ENCODE assay signal across 8 cellular contexts in the genomic region with DNA sequence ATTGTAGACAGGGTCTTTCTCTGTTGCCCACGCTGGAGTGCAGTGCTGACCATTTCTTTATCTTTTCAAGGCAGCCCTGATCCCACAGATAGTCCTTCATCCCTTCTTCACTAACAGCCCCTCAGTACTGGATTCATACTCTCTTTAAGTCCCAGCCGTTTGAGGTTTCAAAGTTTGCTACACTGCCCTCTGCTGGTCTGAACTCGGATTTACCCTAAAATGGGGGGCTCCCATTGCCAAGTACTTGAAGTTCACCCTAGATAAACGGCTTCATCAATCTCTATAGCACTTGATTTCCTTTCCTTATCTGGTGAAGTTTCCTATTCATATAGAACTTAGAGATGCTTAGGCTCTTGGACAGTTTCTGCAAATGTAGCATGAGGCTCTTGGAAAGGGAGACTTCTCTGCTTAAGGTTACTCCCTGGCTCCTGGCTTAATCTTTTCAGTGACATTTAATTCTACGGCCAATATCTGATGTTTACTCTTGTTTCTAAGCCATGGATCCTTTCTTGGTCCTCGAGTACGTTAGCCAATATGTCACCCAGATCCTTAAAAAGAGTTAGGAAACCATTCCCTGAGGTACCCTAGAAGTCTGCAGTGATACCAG. TPM values are rescaled to one million over a fixed set of nuclear protein-coding genes. Genes with fewer than 3 reads are reported as not detected.
A peak's percentile ranks its signal among the peaks of the same experiment; 100 is the strongest.
DNase-seq lines count a peak whose midpoint lies in the region; ATAC-seq and TF ChIP-seq lines count a peak whose summit lies in the region.

No MANE protein-coding gene starts in this region.

- no peak overlapping the region for H3K27ac ChIP-seq in MM.1S (ENCODE audit: low read length)
- no peak overlapping the region for H3K27ac ChIP-seq in SU-DHL-6 (ENCODE audit: low read depth, low read length)

- DNase-seq in BJ (ENCODE audit: low read depth) (no peak), MM.1S (peak; percentile 64), iPS-NIHi11 (ENCODE audit: low spot score) (peak; percentile 81)
- peak; percentile 54 for DNase-seq in activated naive CD8-positive, alpha-beta T cell treated with anti-CD3 and anti-CD28 coated beads, Interleukin-2, amount 10 ng/mL, durations not matched to agents 7 days and 5 days
- peak; percentile 64 to 71 for DNase-seq in stimulated activated CD4-positive, alpha-beta T cell treated with anti-CD3 and anti-CD28 coated beads, Interleukin-2, amount 100 ng/mL, for 24 hours

- H3K9me3 ChIP-seq in MM.1S (replicated peaks; ENCODE audit: insufficient read depth, low read length) (no peaks in the 10 kb centered on the region), SU-DHL-6 (ENCODE audit: insufficient read depth, low read length) (no peaks in the 10 kb centered on the region)

- H4K20me1 ChIP-seq in MM.1S (ENCODE audit: insufficient read depth, low read length) = no peaks in the 10 kb centered on the region
- H4K20me1 ChIP-seq in SU-DHL-6 (ENCODE audit: low read depth, low read length) = no peaks in the 10 kb centered on the region

- no peaks in the 10 kb centered on the region for H3K9me2 ChIP-seq in MM.1S (replicated peaks; ENCODE audit: insufficient read depth, low read length)
- H3K9me2 ChIP-seq in SU-DHL-6 (replicated peaks; ENCODE audit: insufficient read depth, low read length) = no peaks in the 10 kb centered on the region

- H3K36me3 Mint-ChIP-seq in activated naive CD8-positive, alpha-beta T cell treated with anti-CD3 and anti-CD28 coated beads, Interleukin-2, amount 10 ng/mL, durations not matched to agents 7 days and 5 days = no peaks in the 10 kb centered on the region

- H3K4me3 ChIP-seq in BJ (ENCODE audit: low read depth, low read length) (no peak overlapping the region), MM.1S (ENCODE audit: low read length) (no peak overlapping the region), SU-DHL-6 (ENCODE audit: insufficient read depth, low read length, poor library complexity, severe bottlenecking) (no peak overlapping the region)

- no peaks in the 10 kb centered on the region for H3K79me2 ChIP-seq in MM.1S (ENCODE audit: low read length)
- H3K79me2 ChIP-seq in SU-DHL-6 (ENCODE audit: insufficient read depth, low read length) = no peaks in the 10 kb centered on the region

- peak; percentile 66 for ATAC-seq in GM19324 (IDR thresholded peaks at IDR 0.05; ENCODE audit: low FRiP score, unreplicated experiment)
- ATAC-seq in activated naive CD8-positive, alpha-beta T cell treated with anti-CD3 and anti-CD28 coated beads, Interleukin-2, amount 10 ng/mL, durations not matched to agents 7 days and 5 days (ENCODE audit: low read depth) = peak; percentile 56
- no peak for ATAC-seq in GM21381 (IDR thresholded peaks at IDR 0.05; ENCODE audit: unreplicated experiment)

- no peak overlapping the region for H3K27ac Mint-ChIP-seq in activated naive CD8-positive, alpha-beta T cell treated with anti-CD3 and anti-CD28 coated beads, Interleukin-2, amount 10 ng/mL, durations not matched to agents 7 days and 5 days

- H3F3A ChIP-seq in MM.1S (ENCODE audit: insufficient read depth, low read length) (no peaks in the 10 kb centered on the region), SU-DHL-6 (ENCODE audit: insufficient read depth) (no peaks in the 10 kb centered on the region)

- peaks cover 4% of the 10 kb centered on the region for H3K4me1 Mint-ChIP-seq in activated naive CD8-positive, alpha-beta T cell treated with anti-CD3 and anti-CD28 coated beads, Interleukin-2, amount 10 ng/mL, durations not matched to agents 7 days and 5 days

- no peaks in the 10 kb centered on the region for H3K4me1 ChIP-seq in MM.1S (ENCODE audit: low read length)

- POLR2A ChIA-PET in BJ (lab: Charles Lee) = no interaction called here
- POLR2A ChIA-PET in activated naive CD8-positive, alpha-beta T cell treated with anti-CD3 and anti-CD28 coated beads, Interleukin-2, amount 10 ng/mL, durations not matched to agents 7 days and 5 days (lab: Charles Lee) = no interaction called here

- no peak overlapping the region for H3K4me2 ChIP-seq in MM.1S (ENCODE audit: low read depth, low read length)
- no peak overlapping the region for H3K4me2 ChIP-seq in SU-DHL-6 (ENCODE audit: low read depth, low read length, poor library complexity, severe bottlenecking)

- peaks cover 8% of the 10 kb centered on the region for H3K27me3 Mint-ChIP-seq in activated naive CD8-positive, alpha-beta T cell treated with anti-CD3 and anti-CD28 coated beads, Interleukin-2, amount 10 ng/mL, durations not matched to agents 7 days and 5 days

- peak; percentile 71 for TF ChIP-seq CTCF in BJ (IDR thresholded peaks at IDR 0.05; ENCODE audit: insufficient read depth, low read depth, low read length)
- TF ChIP-seq CTCF in MM.1S (IDR thresholded peaks at IDR 0.05; ENCODE audit: low read length) = peak; percentile 75
- TF ChIP-seq CTCF in SU-DHL-6 (IDR thresholded peaks at IDR 0.05; ENCODE audit: insufficient read depth, low read length, poor library complexity, severe bottlenecking) = peak; percentile 75

- H3K4me3 Mint-ChIP-seq in activated naive CD8-positive, alpha-beta T cell treated with anti-CD3 and anti-CD28 coated beads, Interleukin-2, amount 10 ng/mL, durations not matched to agents 7 days and 5 days = no peak overlapping the region

- H3K27me3 ChIP-seq in BJ (ENCODE audit: control insufficient read depth, insufficient read depth, low read length) (peaks cover 1% of the 10 kb centered on the region), MM.1S (replicated peaks; ENCODE audit: insufficient read depth, low read length) (no peaks in the 10 kb centered on the region), SU-DHL-6 (ENCODE audit: low read length) (no peaks in the 10 kb centered on the region)

- CTCF ChIA-PET in BJ (lab: Yijun Ruan, JAX) = interaction anchor here (1.0 to 4.3 kb wide), 5 partner anchors 21 to 345 kb away, joined by 3 to 22 read pairs (median 4); a partner anchor contains a TSS

- H3K9me3 Mint-ChIP-seq in activated naive CD8-positive, alpha-beta T cell treated with anti-CD3 and anti-CD28 coated beads, Interleukin-2, amount 10 ng/mL, durations not matched to agents 7 days and 5 days = peaks cover 2% of the 10 kb centered on the region

- H2AFZ ChIP-seq in MM.1S (ENCODE audit: low read length) (no peak overlapping the region), SU-DHL-6 (ENCODE audit: low read depth, low read length, severe bottlenecking) (no peak overlapping the region)

- H3K9ac ChIP-seq in MM.1S (ENCODE audit: low read length) (no peak overlapping the region), SU-DHL-6 (ENCODE audit: low read length) (no peak overlapping the region)

- H3K36me3 ChIP-seq in BJ (ENCODE audit: control insufficient read depth, insufficient read depth, low read length) (no peaks in the 10 kb centered on the region), MM.1S (replicated peaks; ENCODE audit: insufficient read depth, low read length) (no peaks in the 10 kb centered on the region), SU-DHL-6 (ENCODE audit: low read length) (no peaks in the 10 kb centered on the region)

RNA-seq across cellular contexts. Expression of a gene that starts 21.4 kb away (rescaled TPM):
- polyA plus RNA-seq in BJ (2011; rRNA removed) = 10.8 and 12.0 TPM in 2 replicates
- 16.9 and 26.4 TPM in 2 replicates for polyA minus RNA-seq in BJ (2011; rRNA and poly(A)+ RNA removed)
- total RNA-seq in activated naive CD8-positive, alpha-beta T cell treated with anti-CD3 and anti-CD28 coated beads, Interleukin-2, amount 10 ng/mL, durations not matched to agents 7 days and 5 days = 10 to 100 TPM; 39.4 to 41.5 TPM
